Comparison of ENCODE assay signal across 6 cellular contexts in genomic region chr22:42607641-42608040, GRCh38. TPM values are rescaled to one million over a fixed set of nuclear protein-coding genes. Genes with fewer than 3 reads are reported as not detected.
"Had no signal": no experiment of that assay in that cellular context is flagged by ENCODE, and none has a peak within 500 bp of the region (broad histone marks: within the 10 kb centered on the region; RNA-seq: fewer than 3 reads in every experiment).

No MANE protein-coding gene starts in this region.

RNA-seq across cellular contexts. Expression of gene ATP5MGL, which starts 32.8 kb away (rescaled TPM):
- total RNA-seq: ascending aorta, body of pancreas, LHCN-M2, RPMI7951 had no signal
- polyA plus RNA-seq: adipose tissue, SK-N-SH had no signal
